In genomic region chr19:43639507-43640423, GRCh38 we compare ENCODE assay signal across 8 cellular contexts. TPM values are rescaled to one million over a fixed set of nuclear protein-coding genes. Genes with fewer than 3 reads are reported as not detected.
DNase-seq lines count a peak whose midpoint lies in the region; ATAC-seq and TF ChIP-seq lines count a peak whose summit lies in the region.

A gene with protein sequence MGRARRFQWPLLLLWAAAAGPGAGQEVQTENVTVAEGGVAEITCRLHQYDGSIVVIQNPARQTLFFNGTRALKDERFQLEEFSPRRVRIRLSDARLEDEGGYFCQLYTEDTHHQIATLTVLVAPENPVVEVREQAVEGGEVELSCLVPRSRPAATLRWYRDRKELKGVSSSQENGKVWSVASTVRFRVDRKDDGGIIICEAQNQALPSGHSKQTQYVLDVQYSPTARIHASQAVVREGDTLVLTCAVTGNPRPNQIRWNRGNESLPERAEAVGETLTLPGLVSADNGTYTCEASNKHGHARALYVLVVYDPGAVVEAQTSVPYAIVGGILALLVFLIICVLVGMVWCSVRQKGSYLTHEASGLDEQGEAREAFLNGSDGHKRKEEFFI (minus strand): TSS chr19:43639850. CDS start chr19:43639790, 60 bp downstream.

- TF ChIP-seq CTCF in AG04450 (IDR thresholded peaks at IDR 0.05; ENCODE audit: low read depth, low read length) = no peak
- no peak for TF ChIP-seq CTCF in coronary artery (IDR thresholded peaks at IDR 0.05)
- no peak for TF ChIP-seq CTCF in lower lobe of right lung (IDR thresholded peaks at IDR 0.05)

- ATAC-seq in lower lobe of right lung = peak; percentile 80 to 84
- ATAC-seq in GM19467 (IDR thresholded peaks at IDR 0.05; ENCODE audit: unreplicated experiment) = no peak

- H3K27ac ChIP-seq in AG04450 (ENCODE audit: low read depth, low read length) = no peak within 1 kb of the TSS
- H3K27ac ChIP-seq in HUES48 (ENCODE audit: low read depth, low read length) = no peak within 1 kb of the TSS
- peak within 1 kb of the TSS in 1 of 2 donors; percentile 34 for H3K27ac ChIP-seq in coronary artery
- H3K27ac ChIP-seq in lower lobe of right lung = no peak within 1 kb of the TSS

- H3K9ac ChIP-seq in HUES48 (ENCODE audit: low read depth, low read length) = no peak within 1 kb of the TSS

- POLR2A ChIA-PET in AG04450 (lab: Yijun Ruan, JAX) = no interaction called here

- H3K4me1 ChIP-seq in HUES48 (ENCODE audit: control insufficient read depth, insufficient read depth, low read length) = peaks cover 20% of the 10 kb centered on the region
- peaks cover 8% of the 10 kb centered on the region for H3K4me1 ChIP-seq in lower lobe of right lung

- H3K4me3 ChIP-seq in AG04450 (ENCODE audit: low read depth, low read length) (peak within 1 kb of the TSS; percentile 64), HUES48 (ENCODE audit: low read depth, low read length) (peak within 1 kb of the TSS; percentile 76), coronary artery (peak within 1 kb of the TSS; percentile 78), lower lobe of right lung (peak within 1 kb of the TSS; percentile 54)

- DNase-seq in AG04450 (ENCODE audit: low read depth, low spot score) (no peak), coronary artery (ENCODE audit: low spot score) (no peak), lower lobe of right lung (peak; percentile 72), NCI-H510A (lab: John Stamatoyannopoulos, UW) (no peak)
- peak; percentile 49 to 52 for DNase-seq in activated CD4-positive, alpha-beta T cell treated with anti-CD3 and anti-CD28 coated beads for 4 hours
- DNase-seq in stimulated activated CD8-positive, alpha-beta memory T cell treated with anti-CD3 and anti-CD28 coated beads, Interleukin-12 subunit alpha, Interleukin-12 subunit beta, amount 100 ng/mL, for 4 hours (ENCODE audit: low read depth) = peak; percentile 28

- CTCF ChIA-PET in AG04450 (lab: Charles Lee) = no interaction called here

- intact Hi-C loops in lower lobe of right lung (cut with DNase I) = no loop called here

- peaks cover 25% of the 10 kb centered on the region for H3K27me3 ChIP-seq in AG04450 (ENCODE audit: control insufficient read depth, insufficient read depth, low read length)
- peaks cover 49% of the 10 kb centered on the region for H3K27me3 ChIP-seq in HUES48 (ENCODE audit: control insufficient read depth, insufficient read depth, low read length)
- H3K27me3 ChIP-seq in lower lobe of right lung (ENCODE audit: low read depth) = peaks cover 8% of the 10 kb centered on the region

- no peaks in the 10 kb centered on the region for H3K36me3 ChIP-seq in HUES48 (ENCODE audit: control insufficient read depth, insufficient read depth, low read length)
- no peaks in the 10 kb centered on the region for H3K36me3 ChIP-seq in lower lobe of right lung

- H3K9me3 ChIP-seq in AG04450 (ENCODE audit: control insufficient read depth, insufficient read depth, low read length) (no peaks in the 10 kb centered on the region), HUES48 (ENCODE audit: control insufficient read depth, insufficient read depth, low read length) (no peaks in the 10 kb centered on the region), lower lobe of right lung (no peaks in the 10 kb centered on the region)

RNA-seq across cellular contexts. Expression of the gene that starts here (rescaled TPM):
- 3.7 and 5.3 TPM in 2 replicates for polyA plus RNA-seq in AG04450 (2011; rRNA removed)
- polyA minus RNA-seq in AG04450 (2011; rRNA and poly(A)+ RNA removed) = 2.3 and 3.0 TPM in 2 replicates
- total RNA-seq in lower lobe of right lung = 8.1 TPM

Comparison
In these comparisons a context has a peak if more than half of its experiments do, and no peak if none do; other contexts are left out.
1. DNase-seq: peak in activated CD4-positive, alpha-beta T cell treated with anti-CD3 and anti-CD28 coated beads for 4 hours (2 of 2), lower lobe of right lung (single experiment) and stimulated activated CD8-positive, alpha-beta memory T cell treated with anti-CD3 and anti-CD28 coated beads, Interleukin-12 subunit alpha, Interleukin-12 subunit beta, amount 100 ng/mL, for 4 hours (single experiment); none in AG04450 (single experiment), coronary artery (single experiment) and NCI-H510A (single experiment).
2. Peak in every context shown above with its lines, with median percentiles within 50 percentile points of each other: H3K4me3 ChIP-seq.